In the genomic region with DNA sequence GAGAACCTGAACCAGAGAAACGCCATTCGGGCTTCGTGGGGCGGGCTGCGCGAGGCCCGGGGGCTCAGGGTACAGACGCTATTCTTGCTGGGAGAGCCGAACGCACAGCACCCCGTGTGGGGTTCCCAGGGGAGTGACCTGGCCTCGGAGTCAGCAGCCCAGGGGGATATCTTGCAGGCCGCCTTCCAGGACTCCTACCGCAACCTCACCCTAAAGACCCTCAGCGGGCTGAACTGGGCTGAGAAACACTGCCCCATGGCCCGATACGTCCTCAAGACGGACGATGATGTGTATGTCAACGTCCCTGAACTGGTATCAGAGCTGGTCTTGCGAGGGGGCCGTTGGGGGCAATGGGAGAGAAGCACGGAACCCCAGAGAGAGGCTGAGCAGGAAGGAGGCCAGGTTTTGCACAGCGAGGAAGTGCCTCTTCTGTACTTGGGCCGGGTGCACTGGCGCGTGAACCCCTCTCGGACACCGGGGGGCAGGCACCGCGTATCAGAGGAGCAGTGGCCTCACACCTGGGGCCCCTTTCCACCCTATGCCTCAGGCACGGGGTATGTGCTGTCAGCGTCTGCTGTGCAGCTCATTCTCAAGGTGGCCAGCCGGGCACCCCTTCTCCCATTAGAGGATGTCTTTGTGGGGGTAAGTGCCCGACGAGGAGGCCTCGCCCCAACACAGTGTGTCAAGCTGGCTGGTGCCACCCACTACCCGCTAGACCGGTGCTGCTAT, we compare ENCODE assay signal across 8 cellular contexts. TPM values are rescaled to one million over a fixed set of nuclear protein-coding genes. Genes with fewer than 3 reads are reported as not detected.
A peak's percentile ranks its signal among the peaks of the same experiment; 100 is the strongest.
DNase-seq lines count a peak whose midpoint lies in the region; ATAC-seq, FAIRE-seq and TF ChIP-seq lines count a peak whose summit lies in the region.

No MANE protein-coding gene starts in this region.

- FAIRE-seq in small intestine (lab: Jason Lieb, UNC), result no peak

- no peaks in the 10 kb centered on the region for H3K9me3 Mint-ChIP-seq in activated naive CD4-positive, alpha-beta T cell treated with anti-CD3 and anti-CD28 coated beads, Interleukin-2, amount 50 U/mL, for 72 hours

- ATAC-seq in activated naive CD4-positive, alpha-beta T cell treated with anti-CD3 and anti-CD28 coated beads, Interleukin-2, amount 50 U/mL, for 72 hours, result peak in 1 of 2 donors; percentile 2
- ATAC-seq in GM21786 (IDR thresholded peaks at IDR 0.05; ENCODE audit: unreplicated experiment) (no peak), HG02623 (IDR thresholded peaks at IDR 0.05; ENCODE audit: unreplicated experiment) (no peak)

- H3K9me3 ChIP-seq in HUES64 (ENCODE audit: insufficient read depth, low read depth, low read length), result no peaks in the 10 kb centered on the region
- H3K9me3 ChIP-seq in right atrium auricular region, result no peaks in the 10 kb centered on the region
- no peaks in the 10 kb centered on the region for H3K9me3 ChIP-seq in small intestine (ENCODE audit: control insufficient read depth, low read depth)

- peak overlapping the region; percentile 97 for H3K9ac ChIP-seq in HUES64 (ENCODE audit: low read depth, low read length)

- no peaks in the 10 kb centered on the region for H3K27me3 ChIP-seq in HUES64 (ENCODE audit: insufficient read depth, low read length)
- no peaks in the 10 kb centered on the region for H3K27me3 ChIP-seq in right atrium auricular region
- no peaks in the 10 kb centered on the region for H3K27me3 ChIP-seq in small intestine (ENCODE audit: control insufficient read depth in 2 of 2, insufficient read depth in 2 of 2, low read length in 2 of 2)

- H3K36me3 ChIP-seq in HUES64 (ENCODE audit: insufficient read depth, low read length) (peaks cover 82% of the 10 kb centered on the region), right atrium auricular region (peaks cover 44% of the 10 kb centered on the region), small intestine (ENCODE audit: control insufficient read depth in 2 of 2, insufficient read depth in 2 of 2, low read length in 2 of 2) (peaks cover 4 to 7% of the 10 kb centered on the region in 2 donors)

- H3K27ac ChIP-seq in HUES64 (ENCODE audit: low read depth, low read length) (peak overlapping the region; percentile 97), right atrium auricular region (peak overlapping the region; percentile 88 to 92), small intestine (ENCODE audit: low read depth in 1 of 2, low read length in 1 of 2) (peak overlapping the region; percentile 69 to 91)

- no peak for DNase-seq in GM12864 (ENCODE audit: low read depth)
- no peak for DNase-seq in activated naive CD4-positive, alpha-beta T cell treated with anti-CD3 and anti-CD28 coated beads, Interleukin-2, amount 50 U/mL, for 72 hours (ENCODE audit: low spot score in 2 of 2)
- no peak for DNase-seq in right atrium auricular region (ENCODE audit: low spot score)
- DNase-seq in small intestine, result no peak
- DNase-seq in NCI-H345 treated with DMSO at 0.1 percent for 48 hours (lab: John Stamatoyannopoulos, UW; ENCODE audit: unreplicated experiment), result no peak

- WGBS in HUES64, result 53% methylated on average over 39 of the region's 39 CpGs
- 41 to 55% (median 47%) methylated on average over 38 to 39 of the region's 39 CpGs for whole genome bisulfite sequencing in small intestine, 3 donors

- H3K4me1 ChIP-seq in HUES64 (ENCODE audit: insufficient read depth, low read length) (peaks cover 21% of the 10 kb centered on the region), right atrium auricular region (peaks cover 0 to 47% of the 10 kb centered on the region in 2 donors), small intestine (ENCODE audit: control insufficient read depth in 2 of 2, insufficient read depth in 1 of 2, low read depth in 1 of 2, low read length in 1 of 2) (peaks cover 0 to 2% of the 10 kb centered on the region in 2 donors)

- peaks cover 35 to 40% of the 10 kb centered on the region in 2 donors for H3K36me3 Mint-ChIP-seq in activated naive CD4-positive, alpha-beta T cell treated with anti-CD3 and anti-CD28 coated beads, Interleukin-2, amount 50 U/mL, for 72 hours

- TF ChIP-seq CTCF in GM12864 (IDR thresholded peaks at IDR 0.05; ENCODE audit: low read depth, low read length, missing control alignments) (no peak), right atrium auricular region (IDR thresholded peaks at IDR 0.05) (no peak)

- H3K4me3 ChIP-seq in GM12864 (ENCODE audit: low read depth, low read length) (peak overlapping the region; percentile 84), HUES64 (ENCODE audit: low read length) (peak overlapping the region; percentile 79), right atrium auricular region (peak overlapping the region; percentile 69 to 75), small intestine (ENCODE audit: low read depth in 1 of 2, low read length in 2 of 2) (peak overlapping the region; percentile 61 to 62)

- H3K27ac Mint-ChIP-seq in activated naive CD4-positive, alpha-beta T cell treated with anti-CD3 and anti-CD28 coated beads, Interleukin-2, amount 50 U/mL, for 72 hours, result peak overlapping the region; percentile 90 to 96

RNA-seq across cellular contexts. Expression of a gene that starts 0.9 kb away (rescaled TPM):
- 1.5 TPM for polyA plus RNA-seq in HUES64 (2013, experiment 1 of 2)
- 2.3 TPM for polyA plus RNA-seq in HUES64 (2013, experiment 2 of 2)
- total RNA-seq in activated naive CD4-positive, alpha-beta T cell treated with anti-CD3 and anti-CD28 coated beads, Interleukin-2, amount 50 U/mL, for 72 hours, result 1 to 10 TPM; 3.7 to 5.9 TPM
- total RNA-seq in right atrium auricular region, result 10 to 100 TPM in 1 of 2 donors, 1 to 10 TPM in 1; 9.4 to 12.1 TPM
- polyA plus RNA-seq in small intestine, result 10 to 100 TPM; 10.8 to 15.4 (median 14.5) TPM

RNA-seq across cellular contexts. Expression of a gene that starts 6.0 kb away (rescaled TPM):
- 3,079 TPM for polyA plus RNA-seq in HUES64 (2013, experiment 1 of 2)
- polyA plus RNA-seq in HUES64 (2013, experiment 2 of 2), result 3,172 TPM
- 1,000 to 10,000 TPM; 3,809 to 4,545 TPM for total RNA-seq in activated naive CD4-positive, alpha-beta T cell treated with anti-CD3 and anti-CD28 coated beads, Interleukin-2, amount 50 U/mL, for 72 hours
- 1,000 to 10,000 TPM; 1,188 to 1,719 TPM for total RNA-seq in right atrium auricular region
- 1,000 to 10,000 TPM; 2,947 to 6,778 (median 5,180) TPM for polyA plus RNA-seq in small intestine

RNA-seq across cellular contexts. Expression of a gene that starts 6.2 kb away (rescaled TPM):
- polyA plus RNA-seq in HUES64 (2013, experiment 1 of 2), result 35.7 TPM
- 35.3 TPM for polyA plus RNA-seq in HUES64 (2013, experiment 2 of 2)
- 10 to 100 TPM; 39.0 to 62.8 TPM for total RNA-seq in activated naive CD4-positive, alpha-beta T cell treated with anti-CD3 and anti-CD28 coated beads, Interleukin-2, amount 50 U/mL, for 72 hours
- 10 to 100 TPM; 19.0 to 31.7 TPM for total RNA-seq in right atrium auricular region
- polyA plus RNA-seq in small intestine, result 10 to 100 TPM; 23.8 to 54.3 (median 41.7) TPM

RNA-seq across cellular contexts. Expression of a gene that starts 11.2 kb away (rescaled TPM):
- polyA plus RNA-seq in HUES64 (2013, experiment 1 of 2), result 69.4 TPM
- 54.5 TPM for polyA plus RNA-seq in HUES64 (2013, experiment 2 of 2)
- 10 to 100 TPM; 73.7 to 81.5 TPM for total RNA-seq in activated naive CD4-positive, alpha-beta T cell treated with anti-CD3 and anti-CD28 coated beads, Interleukin-2, amount 50 U/mL, for 72 hours
- total RNA-seq in right atrium auricular region, result 10 to 100 TPM; 22.5 to 30.9 TPM
- polyA plus RNA-seq in small intestine, result 10 to 100 TPM; 39.4 to 60.5 (median 47.5) TPM

RNA-seq across cellular contexts. Expression of a gene that starts 11.6 kb away (rescaled TPM):
- polyA plus RNA-seq in HUES64 (2013, experiment 1 of 2), result 90.9 TPM
- 95.3 TPM for polyA plus RNA-seq in HUES64 (2013, experiment 2 of 2)
- total RNA-seq in activated naive CD4-positive, alpha-beta T cell treated with anti-CD3 and anti-CD28 coated beads, Interleukin-2, amount 50 U/mL, for 72 hours, result 100 to 1,000 TPM in 1 of 2 donors, 10 to 100 TPM in 1; 92.9 to 103 TPM
- total RNA-seq in right atrium auricular region, result 10 to 100 TPM; 23.4 to 29.5 TPM
- polyA plus RNA-seq in small intestine, result 100 to 1,000 TPM; 129 to 183 (median 164) TPM
